Comparison of ENCODE assay signal across 8 cellular contexts in genomic region chr1:170073893-170074249, GRCh38. TPM values are rescaled to one million over a fixed set of nuclear protein-coding genes. Genes with fewer than 3 reads are reported as not detected.
DNase-seq lines count a peak whose midpoint lies in the region; ATAC-seq and TF ChIP-seq lines count a peak whose summit lies in the region.

No MANE protein-coding gene starts in this region.

- H3K4me1 Mint-ChIP-seq in activated naive CD4-positive, alpha-beta T cell treated with anti-CD3 and anti-CD28 coated beads, Interleukin-2, amount 10 ng/mL, durations not matched to agents 7 days and 5 days, result peaks cover 54% of the 10 kb centered on the region
- peaks cover 19% of the 10 kb centered on the region for H3K4me1 Mint-ChIP-seq in memory B cell

- TF ChIP-seq CTCF in body of pancreas (IDR thresholded peaks at IDR 0.05) (no peak), upper lobe of right lung (IDR thresholded peaks at IDR 0.05) (no peak)

- no peaks in the 10 kb centered on the region for H3K9me3 ChIP-seq in body of pancreas
- H3K9me3 ChIP-seq in upper lobe of right lung, result peaks cover 3% of the 10 kb centered on the region

- H3K27me3 Mint-ChIP-seq in activated naive CD4-positive, alpha-beta T cell treated with anti-CD3 and anti-CD28 coated beads, Interleukin-2, amount 10 ng/mL, durations not matched to agents 7 days and 5 days, result no peaks in the 10 kb centered on the region
- H3K27me3 Mint-ChIP-seq in memory B cell, result no peaks in the 10 kb centered on the region

- H3K9me3 Mint-ChIP-seq in activated naive CD4-positive, alpha-beta T cell treated with anti-CD3 and anti-CD28 coated beads, Interleukin-2, amount 10 ng/mL, durations not matched to agents 7 days and 5 days, result peaks cover 15% of the 10 kb centered on the region
- H3K9me3 Mint-ChIP-seq in memory B cell, result peaks cover 3% of the 10 kb centered on the region

- H3K4me3 Mint-ChIP-seq in activated naive CD4-positive, alpha-beta T cell treated with anti-CD3 and anti-CD28 coated beads, Interleukin-2, amount 10 ng/mL, durations not matched to agents 7 days and 5 days, result peak overlapping the region; percentile 85
- peak overlapping the region; percentile 91 for H3K4me3 Mint-ChIP-seq in memory B cell

- peak overlapping the region; percentile 91 for H3K27ac Mint-ChIP-seq in activated naive CD4-positive, alpha-beta T cell treated with anti-CD3 and anti-CD28 coated beads, Interleukin-2, amount 10 ng/mL, durations not matched to agents 7 days and 5 days
- peak overlapping the region; percentile 67 for H3K27ac Mint-ChIP-seq in memory B cell

- CTCF ChIA-PET in activated naive CD4-positive, alpha-beta T cell treated with anti-CD3 and anti-CD28 coated beads, Interleukin-2, amount 10 ng/mL, durations not matched to agents 7 days and 5 days (lab: Charles Lee), result no interaction called here

- DNase-seq in activated naive CD4-positive, alpha-beta T cell treated with anti-CD3 and anti-CD28 coated beads, Interleukin-2, amount 10 ng/mL, durations not matched to agents 7 days and 5 days, result no peak
- DNase-seq in activated naive CD4-positive, alpha-beta T cell (lab: John Stamatoyannopoulos, UW), result no peak
- DNase-seq in body of pancreas (no peak), memory B cell (ENCODE audit: low spot score in 2 of 2) (no peak), upper lobe of right lung (no peak), T-helper 9 cell (no peak), EL (no peak)
- DNase-seq in activated CD4-positive, CD25-positive, alpha-beta regulatory T cell treated with anti-CD3 and anti-CD28 coated beads, Interleukin-2, amount 50 U/mL, for 72 hours, result no peak

- 12 to 15% methylated on average over 8 of the region's 8 CpGs for WGBS in body of pancreas, 2 donors

- peaks cover 23% of the 10 kb centered on the region for H3K4me1 ChIP-seq in body of pancreas
- H3K4me1 ChIP-seq in upper lobe of right lung, result peaks cover 12% of the 10 kb centered on the region

- intact Hi-C loops in body of pancreas (cut with DNase I) (no loop called here), upper lobe of right lung (cut with DNase I) (no loop called here)

- ATAC-seq in body of pancreas, result no peak
- ATAC-seq in memory B cell (ENCODE audit: low read depth), result no peak
- no peak for ATAC-seq in upper lobe of right lung

- peak overlapping the region; percentile 57 to 75 for H3K4me3 ChIP-seq in body of pancreas
- peak overlapping the region; percentile 80 for H3K4me3 ChIP-seq in upper lobe of right lung

- TF ChIP-seq POLR2A in body of pancreas (IDR thresholded peaks at IDR 0.05), result no peak

- H3K36me3 Mint-ChIP-seq in activated naive CD4-positive, alpha-beta T cell treated with anti-CD3 and anti-CD28 coated beads, Interleukin-2, amount 10 ng/mL, durations not matched to agents 7 days and 5 days, result peaks cover 19% of the 10 kb centered on the region
- H3K36me3 Mint-ChIP-seq in memory B cell, result peaks cover 2% of the 10 kb centered on the region

- H3K36me3 ChIP-seq in body of pancreas (replicated peaks in 1 of 2; ENCODE audit: insufficient read depth in 1 of 2, low read depth in 2 of 2) (no peaks in the 10 kb centered on the region), upper lobe of right lung (no peaks in the 10 kb centered on the region)

- H3K27ac ChIP-seq in body of pancreas, result peak overlapping the region; percentile 46 to 80 (median 76)
- H3K27ac ChIP-seq in upper lobe of right lung, result peak overlapping the region; percentile 80

- H3K27me3 ChIP-seq in body of pancreas, result no peaks in the 10 kb centered on the region
- no peaks in the 10 kb centered on the region for H3K27me3 ChIP-seq in upper lobe of right lung

RNA-seq across cellular contexts. Expression of gene KIFAP3, which starts 0.6 kb away (rescaled TPM):
- total RNA-seq in body of pancreas, result 10 to 100 TPM in 1 of 2 donors, 1 to 10 TPM in 1; 9.6 to 16.9 TPM
- total RNA-seq in upper lobe of right lung, result 25.6 TPM
